Comparison of ENCODE assay signal across 17 cellular contexts in the genomic region with DNA sequence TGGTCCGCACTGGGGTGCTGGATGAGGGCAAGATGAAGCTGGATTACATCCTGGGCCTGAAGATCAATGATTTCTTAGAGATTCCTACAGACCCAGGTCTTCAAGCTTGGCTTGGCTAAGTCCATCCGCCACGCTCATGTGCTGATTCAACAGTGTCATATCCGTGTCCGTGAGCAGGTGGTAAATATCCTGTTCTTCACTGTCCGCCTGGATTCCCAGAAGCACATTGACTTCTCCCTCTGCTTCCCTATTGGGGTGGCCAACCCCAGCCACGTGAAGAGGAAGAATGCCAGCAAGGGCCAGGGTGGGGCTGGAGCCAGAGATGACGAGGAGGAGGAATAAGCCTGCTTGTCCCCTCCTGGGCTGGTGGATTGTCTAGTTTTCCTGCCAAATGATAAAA. TPM values are rescaled to one million over a fixed set of nuclear protein-coding genes. Genes with fewer than 3 reads are reported as not detected.
DNase-seq lines count a peak whose midpoint lies in the region; ATAC-seq and TF ChIP-seq lines count a peak whose summit lies in the region.
"Had no signal": no experiment of that assay in that cellular context is flagged by ENCODE, and none has a peak within 500 bp of the region (broad histone marks: within the 10 kb centered on the region; RNA-seq: fewer than 3 reads in every experiment).

No MANE protein-coding gene starts in this region.

- intact Hi-C loops in Right ventricle myocardium superior (cut with DNase I), result no loop called here
- intact Hi-C loops in posterior vena cava (cut with DNase I), result no loop called here

- DNase-seq in Right ventricle myocardium superior (peak; percentile 57), right atrium auricular region (ENCODE audit: low spot score) (no peak), G401 (ENCODE audit: low spot score) (peak; percentile 25), posterior vena cava (ENCODE audit: low spot score) (peak; percentile 85), NOMO-1 (lab: John Stamatoyannopoulos, UW; ENCODE audit: unreplicated experiment in 2 of 2) (no peak), DMS 273 treated with DMSO at 0.1 percent for 48 hours (lab: John Stamatoyannopoulos, UW) (no peak)
- no peak for DNase-seq in stimulated activated naive CD8-positive, alpha-beta T cell treated with anti-CD3 and anti-CD28 coated beads, Interleukin-15, amount 100 ng/mL, for 72 hours
- DNase-seq: C1 segment of cervical spinal cord, COR-L47, DMS153, H9, NCI-H187, NCI-H226, NCI-H526 had no signal

- H3K36me3 ChIP-seq in right atrium auricular region (no peaks in the 10 kb centered on the region), esophagus (ENCODE audit: control insufficient read depth in 2 of 2, insufficient read depth in 2 of 2, low read length in 1 of 2) (no peaks in the 10 kb centered on the region)

- peaks cover 36% of the 10 kb centered on the region for H3K4me1 Mint-ChIP-seq in stimulated activated naive CD8-positive, alpha-beta T cell treated with anti-CD3 and anti-CD28 coated beads, Interleukin-15, amount 100 ng/mL, for 72 hours

- H3K27ac ChIP-seq in right atrium auricular region (no peak overlapping the region), esophagus (ENCODE audit: low read depth in 2 of 2, low read length in 1 of 2) (peak overlapping the region; percentile 14 to 79)
- H3K27ac ChIP-seq: A549 had no signal

- H3K9me3 Mint-ChIP-seq in stimulated activated naive CD8-positive, alpha-beta T cell treated with anti-CD3 and anti-CD28 coated beads, Interleukin-15, amount 100 ng/mL, for 72 hours, result no peaks in the 10 kb centered on the region

- ATAC-seq in Right ventricle myocardium superior (ENCODE audit: poor library complexity), result no peak
- ATAC-seq in stimulated activated naive CD8-positive, alpha-beta T cell treated with anti-CD3 and anti-CD28 coated beads, Interleukin-15, amount 100 ng/mL, for 72 hours, result no peak
- ATAC-seq: A549 had no signal

- 66 to 81% methylated on average over 8 of the region's 8 CpGs for WGBS in esophagus, 2 donors

- H3K9me3 ChIP-seq in right atrium auricular region (no peaks in the 10 kb centered on the region), esophagus (ENCODE audit: control insufficient read depth in 2 of 2, insufficient read depth in 1 of 2, low read depth in 1 of 2, low read length in 1 of 2) (peaks cover 0 to 2% of the 10 kb centered on the region in 2 donors)
- H3K9me3 ChIP-seq: A549 had no signal

- H3K4me1 ChIP-seq in right atrium auricular region (peaks cover 0 to 23% of the 10 kb centered on the region in 2 donors), esophagus (ENCODE audit: control insufficient read depth in 2 of 2, insufficient read depth in 2 of 2, low read length in 1 of 2) (peaks cover 0 to 11% of the 10 kb centered on the region in 2 donors)

- no peaks in the 10 kb centered on the region for H3K27me3 ChIP-seq in right atrium auricular region
- H3K27me3 ChIP-seq in esophagus (ENCODE audit: control insufficient read depth in 1 of 2, insufficient read depth in 2 of 2, low read length in 2 of 2), result no peaks in the 10 kb centered on the region

- H3K4me3 ChIP-seq in right atrium auricular region (no peak overlapping the region), esophagus (ENCODE audit: low read depth in 1 of 2, low read length in 2 of 2) (no peak overlapping the region)
- H3K4me3 ChIP-seq: A549 had no signal

- H3K4me3 Mint-ChIP-seq in stimulated activated naive CD8-positive, alpha-beta T cell treated with anti-CD3 and anti-CD28 coated beads, Interleukin-15, amount 100 ng/mL, for 72 hours, result no peak overlapping the region
- H3K4me3 Mint-ChIP-seq: H9 had no signal

- H3K27ac Mint-ChIP-seq in stimulated activated naive CD8-positive, alpha-beta T cell treated with anti-CD3 and anti-CD28 coated beads, Interleukin-15, amount 100 ng/mL, for 72 hours, result no peak overlapping the region

- TF ChIP-seq CTCF in right atrium auricular region (IDR thresholded peaks at IDR 0.05), result no peak

- H3K27me3 Mint-ChIP-seq in stimulated activated naive CD8-positive, alpha-beta T cell treated with anti-CD3 and anti-CD28 coated beads, Interleukin-15, amount 100 ng/mL, for 72 hours, result no peaks in the 10 kb centered on the region

- in situ Hi-C loops in G401 (cut with HindIII; ENCODE audit: low sequenced_read_pairs), result no loop called here

RNA-seq across cellular contexts. Expression of a gene that starts 2.2 kb away (rescaled TPM):
- total RNA-seq in Right ventricle myocardium superior (2.1 TPM), right atrium auricular region (1 to 10 TPM; 1.8 to 8.2 TPM), posterior vena cava (10 to 100 TPM; 12.2 to 12.5 TPM)
- 39.2 and 53.8 TPM in 2 replicates for total RNA-seq in G401 (2014; rRNA removed; shearing (Covaris generic))
- polyA plus RNA-seq in esophagus, result 10 to 100 TPM; 55.8 to 77.1 TPM
- total RNA-seq: OCI-LY7 had no signal

RNA-seq across cellular contexts. Expression of a gene that starts 23.9 kb away (rescaled TPM):
- total RNA-seq in Right ventricle myocardium superior (14.1 TPM), right atrium auricular region (1 to 10 TPM; 4.0 to 4.9 TPM), posterior vena cava (10 to 100 TPM; 12.4 to 17.2 TPM)
- 4.0 and 4.1 TPM in 2 replicates for total RNA-seq in G401 (2014; rRNA removed; shearing (Covaris generic))
- 10 to 100 TPM in 1 of 2 donors, 1 to 10 TPM in 1; 9.2 to 13.2 TPM for polyA plus RNA-seq in esophagus

Comparison
In these comparisons a context has a peak if more than half of its experiments do, and no peak if none do; other contexts are left out.
1. DNase-seq: peak in Right ventricle myocardium superior (single experiment), G401 (single experiment) and posterior vena cava (single experiment); none in right atrium auricular region (single experiment), NOMO-1 (0 of 2), DMS 273 treated with DMSO at 0.1 percent for 48 hours (single experiment) and stimulated activated naive CD8-positive, alpha-beta T cell treated with anti-CD3 and anti-CD28 coated beads, Interleukin-15, amount 100 ng/mL, for 72 hours (0 of 2).
2. H3K27ac ChIP-seq: peak in esophagus (2 of 2); none in right atrium auricular region (0 of 2).